In genomic region chr1:60982539-60982938, GRCh38 we compare ENCODE assay signal across 14 cellular contexts.
DNase-seq lines count a peak whose midpoint lies in the region; ATAC-seq and TF ChIP-seq lines count a peak whose summit lies in the region.
"Had no signal": no experiment of that assay in that cellular context is flagged by ENCODE, and none has a peak within 500 bp of the region (broad histone marks: within the 10 kb centered on the region; RNA-seq: fewer than 3 reads in every experiment).

No MANE protein-coding gene starts in this region.

- no peak for ATAC-seq in naive thymus-derived CD4-positive, alpha-beta T cell
- ATAC-seq: GM12878, HepG2 had no signal

- H3K27ac ChIP-seq in VCaP, result peak overlapping the region; percentile 61
- H3K27ac ChIP-seq in esophagus muscularis mucosa (replicated peaks in 1 of 4), result peak overlapping the region; percentile 59 to 77 (median 64)
- peak overlapping the region; percentile 54 to 70 (median 62) for H3K27ac ChIP-seq in sigmoid colon
- H3K27ac ChIP-seq in tibial nerve, result peak overlapping the region in 1 of 4 donors; percentile 70
- H3K27ac ChIP-seq in coronary artery, result peak overlapping the region in 1 of 2 donors; percentile 86
- no peak overlapping the region for H3K27ac ChIP-seq in naive thymus-derived CD4-positive, alpha-beta T cell (ENCODE audit: low read depth, low read length)
- H3K27ac ChIP-seq: C4-2B had no signal

- WGBS in esophagus muscularis mucosa, result 77% methylated on average over 1 of the region's 1 CpG
- WGBS in sigmoid colon, 2 donors, result 16 to 54% methylated on average over 1 of the region's 1 CpG
- 50 to 62% methylated on average over 1 of the region's 1 CpG for WGBS in tibial nerve, 2 donors

- TF ChIP-seq POLR2A in esophagus muscularis mucosa (IDR thresholded peaks at IDR 0.05; ENCODE audit: low read depth), result no peak
- TF ChIP-seq POLR2A in sigmoid colon (IDR thresholded peaks at IDR 0.05), result no peak
- TF ChIP-seq POLR2A in tibial nerve (IDR thresholded peaks at IDR 0.05), result no peak

- H3K9me3 Mint-ChIP-seq in naive thymus-derived CD4-positive, alpha-beta T cell, result no peaks in the 10 kb centered on the region
- H3K9me3 Mint-ChIP-seq: CD4-positive, alpha-beta memory T cell had no signal

- TF ChIP-seq EP300 in esophagus muscularis mucosa (IDR thresholded peaks at IDR 0.05) (no peak), sigmoid colon (IDR thresholded peaks at IDR 0.05) (no peak), tibial nerve (IDR thresholded peaks at IDR 0.05) (no peak)

- no peak overlapping the region for H3K4me3 Mint-ChIP-seq in naive thymus-derived CD4-positive, alpha-beta T cell
- H3K4me3 Mint-ChIP-seq: CD4-positive, alpha-beta memory T cell had no signal

- H3K27ac Mint-ChIP-seq in naive thymus-derived CD4-positive, alpha-beta T cell, result no peak overlapping the region
- H3K27ac Mint-ChIP-seq: CD4-positive, alpha-beta memory T cell had no signal

- H3K36me3 ChIP-seq in esophagus muscularis mucosa, result no peaks in the 10 kb centered on the region
- H3K36me3 ChIP-seq in sigmoid colon, result no peaks in the 10 kb centered on the region
- no peaks in the 10 kb centered on the region for H3K36me3 ChIP-seq in tibial nerve
- H3K36me3 ChIP-seq in naive thymus-derived CD4-positive, alpha-beta T cell (ENCODE audit: control insufficient read depth in 2 of 3, insufficient read depth in 3 of 3, low read length in 3 of 3), result no peaks in the 10 kb centered on the region
- H3K36me3 ChIP-seq: BE2C, HAP-1 had no signal

- H3K4me1 ChIP-seq in esophagus muscularis mucosa (peaks cover 4 to 32% (median 29%) of the 10 kb centered on the region in 4 donors), sigmoid colon (peaks cover 0 to 12% (median 9%) of the 10 kb centered on the region in 4 donors), tibial nerve (peaks cover 0 to 32% (median 3%) of the 10 kb centered on the region in 4 donors)
- H3K4me1 ChIP-seq in naive thymus-derived CD4-positive, alpha-beta T cell (ENCODE audit: control insufficient read depth in 2 of 2, insufficient read depth in 2 of 2, low read length in 2 of 2), result no peaks in the 10 kb centered on the region
- H3K4me1 ChIP-seq: BE2C, HAP-1 had no signal

- peaks cover 0 to 2% (median 0%) of the 10 kb centered on the region in 7 donors for H3K4me1 Mint-ChIP-seq in naive thymus-derived CD4-positive, alpha-beta T cell
- H3K4me1 Mint-ChIP-seq: CD4-positive, alpha-beta memory T cell had no signal

- intact Hi-C loops in esophagus muscularis mucosa (cut with DNase I) (no loop called here), sigmoid colon (cut with DNase I) (loop anchor here (5.0 kb wide), 1 partner anchor 660 kb away; no protein-coding TSS in a partner anchor)
- intact Hi-C loops in naive thymus-derived CD4-positive, alpha-beta T cell (cut with micrococcal nuclease), result loop anchor here in 1 of 2 donors (10.0 kb wide), 1 partner anchor 662 kb away; no protein-coding TSS in a partner anchor

- H3K36me3 Mint-ChIP-seq in naive thymus-derived CD4-positive, alpha-beta T cell, result no peaks in the 10 kb centered on the region
- H3K36me3 Mint-ChIP-seq: CD4-positive, alpha-beta memory T cell had no signal

- H3K4me3 ChIP-seq in esophagus muscularis mucosa (no peak overlapping the region), sigmoid colon (no peak overlapping the region), tibial nerve (no peak overlapping the region), coronary artery (no peak overlapping the region)
- H3K4me3 ChIP-seq in naive thymus-derived CD4-positive, alpha-beta T cell (ENCODE audit: low read length), result no peak overlapping the region
- H3K4me3 ChIP-seq: GM12878, HAP-1 had no signal

- H3K9me3 ChIP-seq in esophagus muscularis mucosa, result no peaks in the 10 kb centered on the region
- no peaks in the 10 kb centered on the region for H3K9me3 ChIP-seq in sigmoid colon
- no peaks in the 10 kb centered on the region for H3K9me3 ChIP-seq in tibial nerve
- H3K9me3 ChIP-seq in naive thymus-derived CD4-positive, alpha-beta T cell (ENCODE audit: control insufficient read depth in 2 of 3, low read length in 3 of 3), result no peaks in the 10 kb centered on the region
- H3K9me3 ChIP-seq: BE2C, HAP-1 had no signal

- H3K27me3 Mint-ChIP-seq in naive thymus-derived CD4-positive, alpha-beta T cell, result peaks cover 0 to 7% (median 0%) of the 10 kb centered on the region in 5 donors

- POLR2A ChIA-PET in naive thymus-derived CD4-positive, alpha-beta T cell (lab: Charles Lee), result no interaction called here

- H3K27me3 ChIP-seq in esophagus muscularis mucosa (no peaks in the 10 kb centered on the region), sigmoid colon (no peaks in the 10 kb centered on the region), tibial nerve (no peaks in the 10 kb centered on the region)
- no peaks in the 10 kb centered on the region for H3K27me3 ChIP-seq in naive thymus-derived CD4-positive, alpha-beta T cell (ENCODE audit: control insufficient read depth in 2 of 2, insufficient read depth in 2 of 2, low read length in 2 of 2)
- H3K27me3 ChIP-seq: BE2C had no signal

- TF ChIP-seq CTCF in VCaP (conservative IDR thresholded peaks at IDR 0.05) (no peak), esophagus muscularis mucosa (IDR thresholded peaks at IDR 0.05) (no peak), sigmoid colon (IDR thresholded peaks at IDR 0.05) (no peak), tibial nerve (IDR thresholded peaks at IDR 0.05) (no peak), coronary artery (IDR thresholded peaks at IDR 0.05) (no peak)

- DNase-seq in esophagus muscularis mucosa (ENCODE audit: extremely low spot score), result no peak
- DNase-seq in sigmoid colon, result no peak
- DNase-seq in tibial nerve (ENCODE audit: low spot score in 2 of 2), result no peak
- DNase-seq in activated T-cell treated with anti-CD3 and anti-CD28 coated beads for 4 hours, result no peak
- no peak for DNase-seq in coronary artery (ENCODE audit: low spot score)
- no peak for DNase-seq in naive thymus-derived CD4-positive, alpha-beta T cell
- DNase-seq: BE2C; CD4-positive, alpha-beta memory T cell; DMS79 had no signal

- CTCF ChIA-PET in naive thymus-derived CD4-positive, alpha-beta T cell (lab: Charles Lee), result no interaction called here
